9 cellular contexts compared by ENCODE assay signal in the genomic region with DNA sequence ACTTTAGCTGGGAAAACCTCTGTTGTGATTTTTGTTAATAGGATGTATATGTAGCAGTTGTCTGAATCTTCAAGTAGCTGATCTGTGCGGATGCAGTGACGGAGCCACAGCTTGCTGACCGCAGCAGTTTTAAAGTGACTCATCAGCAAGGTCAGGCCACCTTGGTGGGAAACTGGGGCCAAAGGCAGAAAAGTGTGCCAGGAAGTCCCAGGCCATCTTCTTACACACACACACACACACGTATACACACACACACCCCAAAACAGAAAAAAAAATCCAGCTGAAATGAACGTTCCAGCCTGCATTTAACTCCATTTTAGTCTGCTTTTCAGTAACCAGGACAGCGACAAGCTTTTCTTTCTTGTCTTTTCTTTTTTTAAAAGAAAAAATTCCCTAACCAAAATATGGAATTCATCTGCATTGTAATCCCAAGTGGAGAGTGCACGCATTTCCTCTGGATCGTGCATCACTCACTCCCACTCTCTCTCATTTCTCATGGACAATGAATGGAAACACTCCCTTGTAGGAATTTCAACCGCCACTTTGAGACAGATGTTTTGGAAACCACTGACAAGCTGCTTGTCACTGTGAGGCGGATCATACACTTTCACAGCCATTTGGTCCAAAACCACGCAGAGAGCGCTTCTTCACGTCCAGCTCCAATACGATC.
DNase-seq lines count a peak whose midpoint lies in the region; ATAC-seq and TF ChIP-seq lines count a peak whose summit lies in the region.
"Had no signal": no experiment of that assay in that cellular context is flagged by ENCODE, and none has a peak within 500 bp of the region (broad histone marks: within the 10 kb centered on the region; RNA-seq: fewer than 3 reads in every experiment).

No MANE protein-coding gene starts in this region.

- peaks cover 84% of the 10 kb centered on the region for H3K4me1 Mint-ChIP-seq in nephron

- ATAC-seq in HG02763 (IDR thresholded peaks at IDR 0.05; ENCODE audit: unreplicated experiment) (peak; percentile 43), GM21423 (IDR thresholded peaks at IDR 0.05; ENCODE audit: unreplicated experiment) (no peak)

- H3K36me3 Mint-ChIP-seq in nephron (ENCODE audit: low read depth) = peaks cover 19% of the 10 kb centered on the region

- no peak overlapping the region for H3K4me3 ChIP-seq in cardiac fibroblast (replicated peaks in 1 of 2; ENCODE audit: low read depth in 2 of 2, low read length in 2 of 2)

- peak overlapping the region; percentile 9 to 44 (median 32) for H3K4me3 Mint-ChIP-seq in nephron
- H3K4me3 Mint-ChIP-seq: CD14-positive monocyte had no signal

- DNase-seq in Daoy (ENCODE audit: low read depth) (peak; percentile 78), cardiac fibroblast (ENCODE audit: low read depth in 2 of 2) (peak; percentile 87 to 92), NCI-H2081 treated with DMSO at 0.1 percent for 48 hours (lab: John Stamatoyannopoulos, UW) (no peak)
- no peak for DNase-seq in stimulated activated naive CD4-positive, alpha-beta T cell treated with Interleukin-2 at 50 U/mL for 16 hours (lab: John Stamatoyannopoulos, UW)
- no peak for DNase-seq in stimulated activated CD4-positive, alpha-beta T cell treated with anti-CD3 and anti-CD28 coated beads, Interleukin-4, amount 100 ng/mL, for 24 hours

- no peak for TF ChIP-seq CTCF in cardiac fibroblast (IDR thresholded peaks at IDR 0.05; ENCODE audit: low read depth, low read length)
- no peak for TF ChIP-seq CTCF in nephron (IDR thresholded peaks at IDR 0.05; ENCODE audit: unreplicated experiment in 3 of 3)

- H3K9me3 Mint-ChIP-seq in nephron = no peaks in the 10 kb centered on the region

- H3K27me3 Mint-ChIP-seq in nephron (ENCODE audit: low read depth) = no peaks in the 10 kb centered on the region

- H3K27ac Mint-ChIP-seq in nephron = peak overlapping the region; percentile 90 to 97 (median 94)

Comparison
In these comparisons a context has a peak if more than half of its experiments do, and no peak if none do; other contexts are left out.
1. DNase-seq: peak in Daoy (single experiment) and cardiac fibroblast (2 of 2); none in NCI-H2081 treated with DMSO at 0.1 percent for 48 hours (single experiment), stimulated activated naive CD4-positive, alpha-beta T cell treated with Interleukin-2 at 50 U/mL for 16 hours (single experiment) and stimulated activated CD4-positive, alpha-beta T cell treated with anti-CD3 and anti-CD28 coated beads, Interleukin-4, amount 100 ng/mL, for 24 hours (single experiment).